Comparison of ENCODE assay signal across 8 cellular contexts in the genomic region with DNA sequence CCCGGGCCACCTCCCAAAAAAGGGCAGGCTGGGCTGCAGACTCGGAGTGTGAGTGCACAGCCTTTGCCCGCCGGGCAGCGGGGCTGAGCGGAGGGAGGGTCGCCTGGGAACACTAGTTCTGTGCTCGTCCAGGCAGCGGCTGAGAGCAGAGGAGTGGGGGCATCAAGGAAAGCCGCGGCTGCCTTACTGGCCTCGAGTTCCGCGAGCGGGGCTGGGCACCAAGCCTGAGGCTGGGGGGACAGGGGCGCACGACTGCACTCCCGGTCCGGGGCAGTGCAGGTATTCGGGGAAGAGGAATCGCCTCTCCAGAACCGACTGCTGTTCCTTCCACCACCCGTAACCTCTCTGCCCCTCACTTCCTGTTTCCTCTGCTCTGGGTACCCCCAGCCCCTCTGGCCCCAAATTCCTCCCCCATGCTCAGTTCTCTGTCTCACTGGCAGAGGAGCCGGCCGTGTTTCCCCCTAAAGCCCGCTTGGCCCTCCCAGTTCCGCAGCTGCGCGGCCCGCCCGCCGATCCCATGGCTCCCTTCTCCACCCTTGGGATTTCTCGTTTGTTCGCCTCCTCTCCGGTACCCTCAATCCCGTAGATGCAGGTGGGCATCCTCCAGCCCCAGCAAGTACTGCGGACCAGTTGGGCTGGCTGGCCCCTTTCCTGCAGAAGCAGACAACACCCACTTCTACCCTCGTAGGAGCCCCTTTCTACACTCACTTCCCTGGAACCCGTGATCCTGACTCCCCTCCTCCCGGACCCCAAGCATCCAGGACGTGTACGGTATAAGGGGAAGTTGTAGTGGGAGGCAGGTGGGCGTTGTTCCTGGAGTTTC. TPM values are rescaled to one million over a fixed set of nuclear protein-coding genes. Genes with fewer than 3 reads are reported as not detected.
DNase-seq lines count a peak whose midpoint lies in the region; ATAC-seq and TF ChIP-seq lines count a peak whose summit lies in the region.

No MANE protein-coding gene starts in this region.

- TF ChIP-seq POLR2A in testis (IDR thresholded peaks at IDR 0.05) = no peak

- H3K9ac ChIP-seq in mammary epithelial cell (ENCODE audit: insufficient read depth, low read length) = no peak overlapping the region

- POLR2A ChIA-PET in CD4-positive, alpha-beta memory T cell (lab: Charles Lee; ENCODE audit: partially characterized antibody) = interaction anchor here (0.8 to 2.0 kb wide), 2 partner anchors 9 to 35 kb away, joined by 4 to 7 read pairs; a partner anchor contains a TSS
- POLR2A ChIA-PET in PC-9 (lab: Charles Lee; ENCODE audit: unreplicated experiment) = no interaction called here

- peaks cover 4% of the 10 kb centered on the region for H3K27me3 ChIP-seq in CD4-positive, alpha-beta memory T cell (ENCODE audit: insufficient read depth, low read length)
- H3K27me3 ChIP-seq in mammary epithelial cell (ENCODE audit: insufficient read depth, low read length) = peaks cover 5% of the 10 kb centered on the region
- H3K27me3 ChIP-seq in testis = no peaks in the 10 kb centered on the region
- 0 out of 2 replicates have a peak, but pooled peaks cover 7% of the 10 kb centered on the region for H3K27me3 ChIP-seq in PC-9 (ENCODE audit: insufficient read depth, low read depth)

- ATAC-seq in left colon = peak; percentile 35
- no peak for ATAC-seq in GM18867 (IDR thresholded peaks at IDR 0.05; ENCODE audit: unreplicated experiment)

- H3K9me2 ChIP-seq in PC-9 (ENCODE audit: insufficient read depth) = no peaks in the 10 kb centered on the region

- intact Hi-C loops in CD4-positive, alpha-beta memory T cell (cut with micrococcal nuclease) = no loop called here
- intact Hi-C loops in mammary epithelial cell (cut with micrococcal nuclease) (no loop called here), left colon (cut with DNase I, micrococcal nuclease) (no loop called here), testis (cut with DNase I; ENCODE audit: low total_unique reads) (no loop called here), PC-9 (cut with micrococcal nuclease; ENCODE audit: unreplicated experiment) (no loop called here)

- H2AFZ ChIP-seq in mammary epithelial cell (ENCODE audit: low read depth, low read length) = peak overlapping the region; percentile 35
- no peak overlapping the region for H2AFZ ChIP-seq in PC-9

- H4K20me1 ChIP-seq in mammary epithelial cell (ENCODE audit: insufficient read depth, low read length) (no peaks in the 10 kb centered on the region), PC-9 (ENCODE audit: insufficient read depth) (no peaks in the 10 kb centered on the region)

- CTCF ChIA-PET in CD4-positive, alpha-beta memory T cell (lab: Charles Lee; ENCODE audit: partially characterized antibody) = no interaction called here
- CTCF ChIA-PET in mammary epithelial cell (lab: Charles Lee; ENCODE audit: low non-redundant PET) = no interaction called here
- CTCF ChIA-PET in PC-9 (lab: Charles Lee) = no interaction called here

- peak overlapping the region in 6 of 7 donors; percentile 4 to 66 (median 47) for H3K27ac Mint-ChIP-seq in CD4-positive, alpha-beta memory T cell
- peak overlapping the region in 1 of 3 donors; percentile 88 for H3K27ac Mint-ChIP-seq in IgD-negative memory B cell

- peak overlapping the region; percentile 35 to 81 (median 68) for H3K4me3 Mint-ChIP-seq in CD4-positive, alpha-beta memory T cell
- H3K4me3 Mint-ChIP-seq in IgD-negative memory B cell = peak overlapping the region in 3 of 4 donors; percentile 55 to 85 (median 74)

- peaks cover 9 to 36% of the 10 kb centered on the region in 2 donors for H3K27me3 Mint-ChIP-seq in CD4-positive, alpha-beta memory T cell
- H3K27me3 Mint-ChIP-seq in IgD-negative memory B cell = peaks cover 27% of the 10 kb centered on the region

- peaks cover 24% of the 10 kb centered on the region for H3K4me1 ChIP-seq in CD4-positive, alpha-beta memory T cell (ENCODE audit: insufficient read depth, low read length)
- H3K4me1 ChIP-seq in mammary epithelial cell (ENCODE audit: insufficient read depth, low read length) (peaks cover 9% of the 10 kb centered on the region), testis (peaks cover 18% of the 10 kb centered on the region), PC-9 (replicated peaks; ENCODE audit: insufficient read depth) (no peaks in the 10 kb centered on the region)

- peaks cover 27% of the 10 kb centered on the region in 2 donors for H3K36me3 Mint-ChIP-seq in CD4-positive, alpha-beta memory T cell
- peaks cover 6% of the 10 kb centered on the region for H3K36me3 Mint-ChIP-seq in IgD-negative memory B cell

- no peak overlapping the region for H3K27ac ChIP-seq in CD4-positive, alpha-beta memory T cell (ENCODE audit: low read depth, low read length)
- H3K27ac ChIP-seq in mammary epithelial cell (ENCODE audit: insufficient read depth, low read depth, low read length) (no peak overlapping the region), testis (peak overlapping the region in 1 of 2 donors; percentile 19), PC-9 (no peak overlapping the region)

- in situ Hi-C loops in mammary epithelial cell (cut with MboI; ENCODE audit: low sequenced_read_pairs in 2 of 2) = no loop called here

- H3K9me3 Mint-ChIP-seq in CD4-positive, alpha-beta memory T cell = peaks cover 0 to 1% (median 0%) of the 10 kb centered on the region in 8 donors
- H3K9me3 Mint-ChIP-seq in IgD-negative memory B cell = no peaks in the 10 kb centered on the region

- peaks cover 19 to 41% (median 30%) of the 10 kb centered on the region in 4 donors for H3K4me1 Mint-ChIP-seq in CD4-positive, alpha-beta memory T cell
- peaks cover 12 to 18% (median 16%) of the 10 kb centered on the region in 3 donors for H3K4me1 Mint-ChIP-seq in IgD-negative memory B cell

- peaks cover 4% of the 10 kb centered on the region for H3K79me2 ChIP-seq in mammary epithelial cell (ENCODE audit: insufficient read depth, low read length)
- no peaks in the 10 kb centered on the region for H3K79me2 ChIP-seq in PC-9 (ENCODE audit: low read depth)

- H3K36me3 ChIP-seq in CD4-positive, alpha-beta memory T cell (ENCODE audit: insufficient read depth, low read length) = peaks cover 10% of the 10 kb centered on the region
- peaks cover 3% of the 10 kb centered on the region for H3K36me3 ChIP-seq in mammary epithelial cell (ENCODE audit: insufficient read depth, low read length)
- no peaks in the 10 kb centered on the region for H3K36me3 ChIP-seq in testis (ENCODE audit: low read depth, missing control alignments)
- H3K36me3 ChIP-seq in PC-9 (ENCODE audit: low read depth) = 0 out of 2 replicates have a peak, but pooled peaks cover 8% of the 10 kb centered on the region

- no peaks in the 10 kb centered on the region for H3K9me3 ChIP-seq in CD4-positive, alpha-beta memory T cell (ENCODE audit: control insufficient read depth in 1 of 2, low read length in 2 of 2)
- H3K9me3 ChIP-seq in mammary epithelial cell (replicated peaks; ENCODE audit: insufficient read depth, low read length) (no peaks in the 10 kb centered on the region), testis (no peaks in the 10 kb centered on the region), PC-9 (ENCODE audit: insufficient read depth, low read depth) (no peaks in the 10 kb centered on the region)

- BruUV-seq in mammary epithelial cell (replicated peaks; lab: Mats Ljungman, UMichigan) (no TSS peak), PC-9 (replicated peaks; lab: Mats Ljungman, UMichigan) (no TSS peak)

- 10% methylated on average over 26 of the region's 43 CpGs for WGBS in mammary epithelial cell (ENCODE audit: low coverage, missing lambda C conversion rate)
- 1 to 2% methylated on average over 31 to 43 of the region's 43 CpGs for WGBS in testis, 2 donors

- H3F3A ChIP-seq in PC-9 (ENCODE audit: insufficient read depth, low read depth) = peaks cover 12% of the 10 kb centered on the region; the same call in 1 of the 2 replicates

- DNase-seq in CD4-positive, alpha-beta memory T cell = peak in 1 of 5 donors; percentile 20
- no peak for DNase-seq in mammary epithelial cell
- peak in 1 of 2 donors; percentile 39 for DNase-seq in left colon
- DNase-seq in testis = no peak
- no peak for DNase-seq in PC-9
- no peak for DNase-seq in NCI-H774 (lab: John Stamatoyannopoulos, UW)

- dilution Hi-C loops in mammary epithelial cell (cut with HindIII; ENCODE audit: low sequenced_read_pairs) = no loop called here

- no peak for TF ChIP-seq CTCF in mammary epithelial cell (conservative IDR thresholded peaks at IDR 0.05 in 1 of 2, IDR thresholded peaks at IDR 0.05 in 1 of 2; ENCODE audit: extremely low read depth in 1 of 2, insufficient read depth in 1 of 2, low read depth in 1 of 2, low read length in 2 of 2)
- TF ChIP-seq CTCF in testis (IDR thresholded peaks at IDR 0.05) = no peak
- TF ChIP-seq CTCF in PC-9 (conservative IDR thresholded peaks at IDR 0.05) = no peak

- no peak overlapping the region for H3K4me3 ChIP-seq in CD4-positive, alpha-beta memory T cell (ENCODE audit: low read length in 2 of 2)
- H3K4me3 ChIP-seq in mammary epithelial cell (replicated peaks in 1 of 3; ENCODE audit: insufficient read depth in 1 of 3, low read depth in 2 of 3, low read length in 3 of 3) (peak overlapping the region; percentile 39 to 54 (median 42)), testis (peak overlapping the region; percentile 42 to 48), PC-9 (no peak overlapping the region)

- peak overlapping the region; percentile 96 for H3K4me2 ChIP-seq in mammary epithelial cell (ENCODE audit: insufficient read depth, low read depth, low read length)
- H3K4me2 ChIP-seq in PC-9 = no peak overlapping the region

RNA-seq across cellular contexts. Expression of a gene that starts 5.1 kb away (rescaled TPM):
- 10 to 100 TPM; 36.8 to 38.4 TPM for total RNA-seq in CD4-positive, alpha-beta memory T cell
- polyA plus RNA-seq in CD4-positive, alpha-beta memory T cell = 1 to 10 TPM; 3.4 to 7.8 TPM
- 9.9 TPM for polyA plus RNA-seq in IgD-negative memory B cell
- 10 to 100 TPM; 13.0 to 31.8 TPM for total RNA-seq in mammary epithelial cell
- 17.0 TPM for polyA plus RNA-seq in mammary epithelial cell
- 22.9 TPM for polyA minus RNA-seq in mammary epithelial cell
- 10 to 100 TPM; 27.4 to 29.7 TPM for total RNA-seq in left colon
- 10 to 100 TPM; 36.2 to 38.0 TPM for total RNA-seq in testis
- 60.2 TPM for polyA plus RNA-seq in testis (ENCODE audit: insufficient read depth, low read depth, low replicate concordance)
- total RNA-seq in PC-9 (2021) = 18.9 and 19.2 TPM in 2 replicates

RNA-seq across cellular contexts. Expression of a gene that starts 8.9 kb away (rescaled TPM):
- total RNA-seq in CD4-positive, alpha-beta memory T cell = 10 to 100 TPM; 20.2 to 22.3 TPM
- 10 to 100 TPM; 57.4 to 77.3 TPM for polyA plus RNA-seq in CD4-positive, alpha-beta memory T cell
- polyA plus RNA-seq in IgD-negative memory B cell (30.9 TPM), mammary epithelial cell (25.7 TPM), testis (ENCODE audit: insufficient read depth, low read depth, low replicate concordance) (11.2 TPM)
- total RNA-seq in mammary epithelial cell (10 to 100 TPM in 1 of 2 donors, 1 to 10 TPM in 1; 4.7 to 16.0 TPM), left colon (10 to 100 TPM; 22.4 to 23.7 TPM), testis (10 to 100 TPM; 25.4 to 26.3 TPM), PC-9 (2021) (16.4 and 25.4 TPM in 2 replicates)
- 4.4 TPM for polyA minus RNA-seq in mammary epithelial cell

RNA-seq across cellular contexts. Expression of a gene that starts 12.7 kb away (rescaled TPM):
- total RNA-seq in CD4-positive, alpha-beta memory T cell = 10 to 100 TPM; 40.8 to 40.9 TPM
- 10 to 100 TPM; 22.9 to 23.1 TPM for polyA plus RNA-seq in CD4-positive, alpha-beta memory T cell
- polyA plus RNA-seq in IgD-negative memory B cell (23.1 TPM), mammary epithelial cell (50.5 TPM), testis (ENCODE audit: insufficient read depth, low read depth, low replicate concordance) (87.7 TPM)
- total RNA-seq in mammary epithelial cell (10 to 100 TPM; 52.8 to 99.3 TPM), left colon (100 to 1,000 TPM; 128 to 203 TPM), testis (10 to 100 TPM; 79.1 to 85.7 TPM), PC-9 (2021) (96.4 and 110 TPM in 2 replicates)
- polyA minus RNA-seq in mammary epithelial cell = 73.0 TPM

RNA-seq across cellular contexts. Expression of a gene that starts 12.9 kb away (rescaled TPM):
- 10 to 100 TPM; 89.2 to 94.3 TPM for total RNA-seq in CD4-positive, alpha-beta memory T cell
- polyA plus RNA-seq in CD4-positive, alpha-beta memory T cell = 10 to 100 TPM in 1 of 2 donors, 1 to 10 TPM in 1; 5.6 to 11.5 TPM
- 9.7 TPM for polyA plus RNA-seq in IgD-negative memory B cell
- 10 to 100 TPM; 15.0 to 30.7 TPM for total RNA-seq in mammary epithelial cell
- polyA plus RNA-seq in mammary epithelial cell = 24.8 TPM
- polyA minus RNA-seq in mammary epithelial cell = 31.6 TPM
- 10 to 100 TPM; 34.4 to 37.0 TPM for total RNA-seq in left colon
- total RNA-seq in testis = 10 to 100 TPM; 42.9 to 47.3 TPM
- polyA plus RNA-seq in testis (ENCODE audit: insufficient read depth, low read depth, low replicate concordance) = 45.2 TPM
- 49.8 and 51.5 TPM in 2 replicates for total RNA-seq in PC-9 (2021)

RNA-seq across cellular contexts. Expression of a gene that starts 21.1 kb away (rescaled TPM):
- total RNA-seq in CD4-positive, alpha-beta memory T cell = 1 to 10 TPM; 1.2 to 1.6 TPM
- under 1 TPM; 0.40 to 0.49 TPM for polyA plus RNA-seq in CD4-positive, alpha-beta memory T cell
- polyA plus RNA-seq in IgD-negative memory B cell (not detected), mammary epithelial cell (0.12 TPM), testis (ENCODE audit: insufficient read depth, low read depth, low replicate concordance) (8.2 TPM)
- total RNA-seq in mammary epithelial cell (under 1 TPM; 0.17 to 0.45 TPM), left colon (under 1 TPM; 0.45 to 0.55 TPM), testis (1 to 10 TPM; 8.6 to 8.8 TPM), PC-9 (2021) (2.2 and 3.4 TPM in 2 replicates)
- not detected for polyA minus RNA-seq in mammary epithelial cell

Comparison
In these comparisons a context has a peak if more than half of its experiments do, and no peak if none do; other contexts are left out.
1. H3K4me3 ChIP-seq: peak in mammary epithelial cell (3 of 3) and testis (2 of 2); none in CD4-positive, alpha-beta memory T cell (0 of 2) and PC-9 (single experiment).